In genomic region chr14:62882967-62883366, GRCh38 we compare ENCODE assay signal across 28 cellular contexts.
"Had no signal": no experiment of that assay in that cellular context is flagged by ENCODE, and none has a peak within 500 bp of the region (broad histone marks: within the 10 kb centered on the region; RNA-seq: fewer than 3 reads in every experiment).

No MANE protein-coding gene starts in this region.

- H3K9me3 ChIP-seq: stomach, suprapubic skin, testis, thoracic aorta, thyroid gland, tibial artery, tibial nerve, transverse colon, upper lobe of left lung, upper lobe of right lung, uterus, vagina had no signal

- H3K27me3 Mint-ChIP-seq: stimulated activated memory B cell treated with anti-CD40 and anti-IgM and Interleukin-4, amounts not matched to agents 10 μg/mL and 1 μg/mL and 100 μg/mL, for 72 hours; stimulated activated naive B cell treated with anti-CD40 and anti-IgM and Interleukin-4, amounts not matched to agents 10 μg/mL and 1 μg/mL and 100 μg/mL, for 72 hours; stimulated activated naive CD8-positive, alpha-beta T cell treated with anti-CD3 and anti-CD28 coated beads, Interleukin-15, amount 100 ng/mL, for 72 hours; stimulated activated naive CD8-positive, alpha-beta T cell treated with anti-CD3 and anti-CD28 coated beads, Interleukin-15, Interleukin-2, amounts not matched to agents 100 ng/mL and 50 ng/mL, for 24 hours; type B pancreatic cell had no signal

- H3K9me3 Mint-ChIP-seq: stimulated activated memory B cell treated with anti-CD40 and anti-IgM and Interleukin-4, amounts not matched to agents 10 μg/mL and 1 μg/mL and 100 μg/mL, for 72 hours; stimulated activated naive B cell treated with anti-CD40 and anti-IgM and Interleukin-4, amounts not matched to agents 10 μg/mL and 1 μg/mL and 100 μg/mL, for 72 hours; stimulated activated naive CD8-positive, alpha-beta T cell treated with anti-CD3 and anti-CD28 coated beads, Interleukin-15, amount 100 ng/mL, for 72 hours; stimulated activated naive CD8-positive, alpha-beta T cell treated with anti-CD3 and anti-CD28 coated beads, Interleukin-15, Interleukin-2, amounts not matched to agents 100 ng/mL and 50 ng/mL, for 24 hours; type B pancreatic cell had no signal

- ATAC-seq: stimulated activated effector memory CD8-positive, alpha-beta T cell treated with anti-CD3 and anti-CD28 coated beads, Interleukin-12 subunit alpha, Interleukin-12 subunit beta, amount 100 ng/mL, for 72 hours; stimulated activated memory B cell treated with anti-CD40 and anti-IgM and Interleukin-4, amounts not matched to agents 10 μg/mL and 1 μg/mL and 100 μg/mL, for 72 hours; stimulated activated naive B cell treated with anti-CD40 and anti-IgM and Interleukin-4, amounts not matched to agents 10 μg/mL and 1 μg/mL and 100 μg/mL, for 72 hours; stimulated activated naive CD8-positive, alpha-beta T cell treated with anti-CD3 and anti-CD28 coated beads, Interleukin-15, amount 100 ng/mL, for 72 hours; stimulated activated naive CD8-positive, alpha-beta T cell treated with anti-CD3 and anti-CD28 coated beads, Interleukin-15, Interleukin-2, amounts not matched to agents 100 U/mL and 50 U/mL, for 24 hours; upper lobe of right lung had no signal

- DNase-seq: stimulated activated CD4-positive, alpha-beta T cell treated with anti-CD3 and anti-CD28 coated beads, Interleukin-2, amount 100 ng/mL, for 48 hours; stimulated activated CD4-positive, alpha-beta T cell treated with anti-CD3 and anti-CD28 coated beads, Interleukin-4, amount 100 ng/mL, for 1 hour; stimulated activated CD4-positive, alpha-beta T cell treated with anti-CD3 and anti-CD28 coated beads, Interleukin-4, amount 100 ng/mL, for 24 hours; stimulated activated CD4-positive, alpha-beta T cell treated with anti-CD3 and anti-CD28 coated beads, Interleukin-4, amount 100 ng/mL, for 4 hours; stimulated activated CD8-positive, alpha-beta memory T cell treated with anti-CD3 and anti-CD28 coated beads, Interleukin-4, amount 100 ng/mL, for 48 hours; stimulated activated naive B cell treated with anti-CD40 and anti-IgM and Interleukin-4, amounts not matched to agents 10 μg/mL and 1 μg/mL and 100 μg/mL, for 72 hours; stimulated activated naive CD4-positive, alpha-beta T cell; stimulated activated naive CD4-positive, alpha-beta T cell treated with Interleukin-2 at 50 U/mL for 16 hours; stimulated activated naive CD8-positive, alpha-beta T cell treated with anti-CD3 and anti-CD28 coated beads, Interleukin-15, amount 100 ng/mL, for 72 hours; stimulated activated naive CD8-positive, alpha-beta T cell treated with anti-CD3 and anti-CD28 coated beads, Interleukin-15, Interleukin-2, amounts not matched to agents 100 U/mL and 50 U/mL, for 24 hours; stomach; substantia nigra; testis; thyroid gland; tibial artery; transverse colon; trophoblast cell; upper lobe of left lung; upper lobe of right lung; uterus had no signal

- H3K36me3 ChIP-seq: stomach, suprapubic skin, thoracic aorta, thyroid gland, tibial artery, tibial nerve, transverse colon, upper lobe of left lung, upper lobe of right lung, uterus, vagina had no signal

- H3K4me3 ChIP-seq: stomach, suprapubic skin, testis, thoracic aorta, thyroid gland, tibial artery, tibial nerve, transverse colon, upper lobe of left lung, upper lobe of right lung, uterus, vagina had no signal

- H3K27ac Mint-ChIP-seq: stimulated activated effector memory CD8-positive, alpha-beta T cell treated with anti-CD3 and anti-CD28 coated beads, Interleukin-12 subunit alpha, Interleukin-12 subunit beta, amount 100 ng/mL, for 72 hours; stimulated activated memory B cell treated with anti-CD40 and anti-IgM and Interleukin-4, amounts not matched to agents 10 μg/mL and 1 μg/mL and 100 μg/mL, for 72 hours; stimulated activated naive B cell treated with anti-CD40 and anti-IgM and Interleukin-4, amounts not matched to agents 10 μg/mL and 1 μg/mL and 100 μg/mL, for 72 hours; stimulated activated naive CD8-positive, alpha-beta T cell treated with anti-CD3 and anti-CD28 coated beads, Interleukin-15, amount 100 ng/mL, for 72 hours; stimulated activated naive CD8-positive, alpha-beta T cell treated with anti-CD3 and anti-CD28 coated beads, Interleukin-15, Interleukin-2, amounts not matched to agents 100 ng/mL and 50 ng/mL, for 24 hours; type B pancreatic cell had no signal

- H3K4me3 Mint-ChIP-seq: stimulated activated effector memory CD8-positive, alpha-beta T cell treated with anti-CD3 and anti-CD28 coated beads, Interleukin-12 subunit alpha, Interleukin-12 subunit beta, amount 100 ng/mL, for 72 hours; stimulated activated memory B cell treated with anti-CD40 and anti-IgM and Interleukin-4, amounts not matched to agents 10 μg/mL and 1 μg/mL and 100 μg/mL, for 72 hours; stimulated activated naive B cell treated with anti-CD40 and anti-IgM and Interleukin-4, amounts not matched to agents 10 μg/mL and 1 μg/mL and 100 μg/mL, for 72 hours; stimulated activated naive CD8-positive, alpha-beta T cell treated with anti-CD3 and anti-CD28 coated beads, Interleukin-15, amount 100 ng/mL, for 72 hours; stimulated activated naive CD8-positive, alpha-beta T cell treated with anti-CD3 and anti-CD28 coated beads, Interleukin-15, Interleukin-2, amounts not matched to agents 100 ng/mL and 50 ng/mL, for 24 hours; type B pancreatic cell had no signal

- H3K27me3 ChIP-seq: stomach, suprapubic skin, testis, thyroid gland, tibial artery, tibial nerve, transverse colon, upper lobe of left lung, upper lobe of right lung, uterus, vagina had no signal

- H3K27ac ChIP-seq: stomach, suprapubic skin, testis, thoracic aorta, thyroid gland, tibial artery, tibial nerve, transverse colon, upper lobe of left lung, upper lobe of right lung, uterus, vagina had no signal

- H3K4me1 Mint-ChIP-seq: stimulated activated effector memory CD8-positive, alpha-beta T cell treated with anti-CD3 and anti-CD28 coated beads, Interleukin-12 subunit alpha, Interleukin-12 subunit beta, amount 100 ng/mL, for 72 hours; stimulated activated memory B cell treated with anti-CD40 and anti-IgM and Interleukin-4, amounts not matched to agents 10 μg/mL and 1 μg/mL and 100 μg/mL, for 72 hours; stimulated activated naive B cell treated with anti-CD40 and anti-IgM and Interleukin-4, amounts not matched to agents 10 μg/mL and 1 μg/mL and 100 μg/mL, for 72 hours; stimulated activated naive CD8-positive, alpha-beta T cell treated with anti-CD3 and anti-CD28 coated beads, Interleukin-15, amount 100 ng/mL, for 72 hours had no signal

- H3K36me3 Mint-ChIP-seq: stimulated activated effector memory CD8-positive, alpha-beta T cell treated with anti-CD3 and anti-CD28 coated beads, Interleukin-12 subunit alpha, Interleukin-12 subunit beta, amount 100 ng/mL, for 72 hours; stimulated activated memory B cell treated with anti-CD40 and anti-IgM and Interleukin-4, amounts not matched to agents 10 μg/mL and 1 μg/mL and 100 μg/mL, for 72 hours; stimulated activated naive B cell treated with anti-CD40 and anti-IgM and Interleukin-4, amounts not matched to agents 10 μg/mL and 1 μg/mL and 100 μg/mL, for 72 hours; type B pancreatic cell had no signal

- H3K4me1 ChIP-seq: stomach, suprapubic skin, testis, thyroid gland, tibial artery, tibial nerve, transverse colon, upper lobe of left lung, upper lobe of right lung, uterus, vagina had no signal
